ENCODE assay signal across 15 cellular contexts in genomic region chr6:157328108-157328692, GRCh38. TPM values are rescaled to one million over a fixed set of nuclear protein-coding genes. Genes with fewer than 3 reads are reported as not detected.
DNase-seq lines count a peak whose midpoint lies in the region; ATAC-seq and TF ChIP-seq lines count a peak whose summit lies in the region.
"Had no signal": no experiment of that assay in that cellular context is flagged by ENCODE, and none has a peak within 500 bp of the region (broad histone marks: within the 10 kb centered on the region; RNA-seq: fewer than 3 reads in every experiment).

No MANE protein-coding gene starts in this region.

- no peak for TF ChIP-seq CTCF in fibroblast of the aortic adventitia (IDR thresholded peaks at IDR 0.05; ENCODE audit: insufficient read depth, low read length)

- in situ Hi-C loops in SK-MEL-5 (cut with HindIII; ENCODE audit: low pct_unique_long_range_greater_than_20kb, low sequenced_read_pairs) = no loop called here

- DNase-seq in ELR (ENCODE audit: low read depth) = peak; percentile 88
- peak; percentile 48 for DNase-seq in HPDE6-E6E7 (ENCODE audit: extremely low spot score)
- peak; percentile 25 for DNase-seq in SK-MEL-5 (ENCODE audit: low read depth, low spot score)
- DNase-seq in fibroblast of the aortic adventitia (ENCODE audit: low read depth) = peak; percentile 31
- no peak for DNase-seq in NCI-H1694 treated with DMSO at 0.1 percent for 48 hours (lab: John Stamatoyannopoulos, UW)
- DNase-seq: adrenal gland, Kasumi-1, lower lobe of right lung, NCI-H1694, NCI-H510A, OCI-M1, small intestine had no signal

- H3K4me3 ChIP-seq in fibroblast of the aortic adventitia (ENCODE audit: low read depth, low read length) = no peak overlapping the region
- H3K4me3 ChIP-seq: adrenal gland, lower lobe of right lung had no signal

- no peak for ATAC-seq in GM18517 (IDR thresholded peaks at IDR 0.05; ENCODE audit: unreplicated experiment)
- ATAC-seq in GM19397 (IDR thresholded peaks at IDR 0.05; ENCODE audit: unreplicated experiment) = no peak
- ATAC-seq: lower lobe of right lung, WTC11 had no signal

RNA-seq across cellular contexts. Expression of gene TMEM242, which starts 4.9 kb away (rescaled TPM):
- total RNA-seq in SK-MEL-5 (2014; rRNA removed; shearing (Covaris generic)) = 6.6 and 10.9 TPM in 2 replicates
- polyA plus RNA-seq in SK-MEL-5 (2015; cell fraction: cytosol; rRNA removed) = 5.1 and 6.0 TPM in 2 replicates
- polyA plus RNA-seq in SK-MEL-5 (2015; cell fraction: nucleus; rRNA removed) = 3.6 and 8.7 TPM in 2 replicates
- total RNA-seq in fibroblast of the aortic adventitia (ENCODE audit: low replicate concordance) = 7.0 and 7.1 TPM in 2 replicates

RNA-seq across cellular contexts. Expression of gene ZDHHC14, which starts 52.8 kb away (rescaled TPM):
- total RNA-seq in SK-MEL-5 (2014; rRNA removed; shearing (Covaris generic)) = 2.9 and 4.7 TPM in 2 replicates
- 5.5 and 7.1 TPM in 2 replicates for polyA plus RNA-seq in SK-MEL-5 (2015; cell fraction: cytosol; rRNA removed)
- 6.6 and 10.7 TPM in 2 replicates for polyA plus RNA-seq in SK-MEL-5 (2015; cell fraction: nucleus; rRNA removed)
- total RNA-seq in fibroblast of the aortic adventitia (ENCODE audit: low replicate concordance) = 0.82 and 7.9 TPM in 2 replicates
